In the genomic region with DNA sequence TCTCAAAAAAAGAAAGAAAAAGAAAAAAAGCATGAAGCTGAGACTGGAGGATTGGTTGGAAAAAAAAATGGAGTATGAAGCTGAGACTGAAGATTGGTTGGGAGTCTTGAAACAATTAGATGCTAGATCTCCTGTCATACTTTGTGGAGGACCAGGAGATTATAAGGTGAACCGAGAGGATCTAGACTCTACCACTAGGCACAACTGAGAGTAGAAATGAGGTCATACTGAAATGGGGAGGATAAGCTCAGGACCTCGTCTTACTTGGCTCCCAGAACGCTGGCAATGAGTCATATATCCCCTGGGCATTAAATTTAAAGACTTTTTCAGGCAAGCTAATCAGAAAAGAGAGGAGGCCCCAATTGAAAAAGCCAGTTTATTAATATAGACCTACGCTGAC, we compare ENCODE assay signal across 8 cellular contexts. TPM values are rescaled to one million over a fixed set of nuclear protein-coding genes. Genes with fewer than 3 reads are reported as not detected.
DNase-seq lines count a peak whose midpoint lies in the region; ATAC-seq lines count a peak whose summit lies in the region.

No MANE protein-coding gene starts in this region.

- H3K9me3 Mint-ChIP-seq in activated T-helper 17 cell treated with anti-CD3 and anti-CD28 coated beads, Interleukin-2, amount 50 U/mL, for 72 hours: no peaks in the 10 kb centered on the region
- no peaks in the 10 kb centered on the region for H3K9me3 Mint-ChIP-seq in naive thymus-derived CD8-positive, alpha-beta T cell
- no peaks in the 10 kb centered on the region for H3K9me3 Mint-ChIP-seq in activated T-helper 2 cell treated with anti-CD3 and anti-CD28 coated beads, Interferon-gamma antibody, Interleukin-2, Interleukin-4, amounts not matched to agents 10 μg/mL and 5 μg/mL and 100 μg/mL, durations not matched to agents 14 hours and 24 hours and 36 hours

- no peaks in the 10 kb centered on the region for H3K27me3 Mint-ChIP-seq in activated T-helper 17 cell treated with anti-CD3 and anti-CD28 coated beads, Interleukin-2, amount 50 U/mL, for 72 hours
- H3K27me3 Mint-ChIP-seq in naive thymus-derived CD8-positive, alpha-beta T cell: no peaks in the 10 kb centered on the region
- H3K27me3 Mint-ChIP-seq in activated T-helper 2 cell treated with anti-CD3 and anti-CD28 coated beads, Interferon-gamma antibody, Interleukin-2, Interleukin-4, amounts not matched to agents 10 μg/mL and 5 μg/mL and 100 μg/mL, durations not matched to agents 14 hours and 24 hours and 36 hours (ENCODE audit: low read depth): no peaks in the 10 kb centered on the region

- POLR2A ChIA-PET in naive thymus-derived CD8-positive, alpha-beta T cell (lab: Charles Lee): interaction anchor here (0.9 kb wide), 1 partner anchor 151 kb away, joined by 3 read pairs; no protein-coding TSS in a partner anchor

- peak overlapping the region; percentile 32 for H3K27ac Mint-ChIP-seq in activated T-helper 17 cell treated with anti-CD3 and anti-CD28 coated beads, Interleukin-2, amount 50 U/mL, for 72 hours
- H3K27ac Mint-ChIP-seq in naive thymus-derived CD8-positive, alpha-beta T cell: peak overlapping the region in 7 of 10 donors; percentile 1 to 64 (median 28)
- no peak overlapping the region for H3K27ac Mint-ChIP-seq in activated T-helper 2 cell treated with anti-CD3 and anti-CD28 coated beads, Interferon-gamma antibody, Interleukin-2, Interleukin-4, amounts not matched to agents 10 μg/mL and 5 μg/mL and 100 μg/mL, durations not matched to agents 14 hours and 24 hours and 36 hours

- peak; percentile 30 for ATAC-seq in HG02610 (IDR thresholded peaks at IDR 0.05; ENCODE audit: unreplicated experiment)
- peak; percentile 25 for ATAC-seq in activated T-helper 17 cell treated with anti-CD3 and anti-CD28 coated beads, Interleukin-2, amount 50 U/mL, for 72 hours (replicated peaks)
- ATAC-seq in naive thymus-derived CD8-positive, alpha-beta T cell: no peak
- no peak for ATAC-seq in HG03521 (IDR thresholded peaks at IDR 0.05; ENCODE audit: unreplicated experiment)

- H3K36me3 Mint-ChIP-seq in activated T-helper 17 cell treated with anti-CD3 and anti-CD28 coated beads, Interleukin-2, amount 50 U/mL, for 72 hours (ENCODE audit: low read depth): peaks cover 19% of the 10 kb centered on the region
- H3K36me3 Mint-ChIP-seq in naive thymus-derived CD8-positive, alpha-beta T cell: peaks cover 0 to 12% (median 2%) of the 10 kb centered on the region in 3 donors
- H3K36me3 Mint-ChIP-seq in activated T-helper 2 cell treated with anti-CD3 and anti-CD28 coated beads, Interferon-gamma antibody, Interleukin-2, Interleukin-4, amounts not matched to agents 10 μg/mL and 5 μg/mL and 100 μg/mL, durations not matched to agents 14 hours and 24 hours and 36 hours (ENCODE audit: low read depth): peaks cover 6% of the 10 kb centered on the region

- H3K4me1 Mint-ChIP-seq in activated T-helper 17 cell treated with anti-CD3 and anti-CD28 coated beads, Interleukin-2, amount 50 U/mL, for 72 hours: peaks cover 41% of the 10 kb centered on the region
- H3K4me1 Mint-ChIP-seq in naive thymus-derived CD8-positive, alpha-beta T cell: peaks cover 38 to 56% (median 54%) of the 10 kb centered on the region in 4 donors
- peaks cover 43% of the 10 kb centered on the region for H3K4me1 Mint-ChIP-seq in activated T-helper 2 cell treated with anti-CD3 and anti-CD28 coated beads, Interferon-gamma antibody, Interleukin-2, Interleukin-4, amounts not matched to agents 10 μg/mL and 5 μg/mL and 100 μg/mL, durations not matched to agents 14 hours and 24 hours and 36 hours (ENCODE audit: low read depth)

- peak overlapping the region; percentile 9 for H3K4me3 Mint-ChIP-seq in activated T-helper 17 cell treated with anti-CD3 and anti-CD28 coated beads, Interleukin-2, amount 50 U/mL, for 72 hours
- no peak overlapping the region for H3K4me3 Mint-ChIP-seq in naive thymus-derived CD8-positive, alpha-beta T cell
- no peak overlapping the region for H3K4me3 Mint-ChIP-seq in activated T-helper 2 cell treated with anti-CD3 and anti-CD28 coated beads, Interferon-gamma antibody, Interleukin-2, Interleukin-4, amounts not matched to agents 10 μg/mL and 5 μg/mL and 100 μg/mL, durations not matched to agents 14 hours and 24 hours and 36 hours (ENCODE audit: low read depth)

- intact Hi-C loops in activated T-helper 2 cell treated with anti-CD3 and anti-CD28 coated beads, Interferon-gamma antibody, Interleukin-2, Interleukin-4, amounts not matched to agents 10 μg/mL and 5 μg/mL and 100 μg/mL, durations not matched to agents 14 hours and 24 hours and 36 hours (cut with micrococcal nuclease): loop anchor here (10.0 kb wide), 1 partner anchor 58 kb away; no protein-coding TSS in a partner anchor

- DNase-seq in GM03348 (ENCODE audit: low spot score) (peak; percentile 64), NOMO-1 treated with dmso at 0.1 percent for 144 hours (lab: John Stamatoyannopoulos, UW; ENCODE audit: unreplicated experiment) (no peak), activated gamma-delta T cell (lab: John Stamatoyannopoulos, UW) (no peak)
- no peak for DNase-seq in naive thymus-derived CD8-positive, alpha-beta T cell
- no peak for DNase-seq in activated T-helper 2 cell treated with anti-CD3 and anti-CD28 coated beads, Interferon-gamma antibody, Interleukin-2, Interleukin-4, amounts not matched to agents 10 μg/mL and 5 μg/mL and 100 μg/mL, durations not matched to agents 14 hours and 24 hours and 36 hours (ENCODE audit: low spot score)

RNA-seq across cellular contexts. Expression of a gene that starts 3.3 kb away (rescaled TPM):
- 10 to 100 TPM; 58.4 to 59.3 TPM for total RNA-seq in activated T-helper 17 cell treated with anti-CD3 and anti-CD28 coated beads, Interleukin-2, amount 50 U/mL, for 72 hours
- total RNA-seq in naive thymus-derived CD8-positive, alpha-beta T cell: 10 to 100 TPM; 51.9 to 66.8 TPM
- polyA plus RNA-seq in naive thymus-derived CD8-positive, alpha-beta T cell: 10 to 100 TPM in 1 of 3 donors, 1 to 10 TPM in 2; 9.4 to 11.1 (median 9.4) TPM
- total RNA-seq in activated T-helper 2 cell treated with anti-CD3 and anti-CD28 coated beads, Interferon-gamma antibody, Interleukin-2, Interleukin-4, amounts not matched to agents 10 μg/mL and 5 μg/mL and 100 μg/mL, durations not matched to agents 14 hours and 24 hours and 36 hours: 50.7 and 62.9 TPM in 2 replicates

Comparison
In these comparisons a context has a peak if more than half of its experiments do, and no peak if none do; other contexts are left out.
1. ATAC-seq: peak in HG02610 (single experiment) and activated T-helper 17 cell treated with anti-CD3 and anti-CD28 coated beads, Interleukin-2, amount 50 U/mL, for 72 hours (single experiment); none in naive thymus-derived CD8-positive, alpha-beta T cell (0 of 2) and HG03521 (single experiment).